In the genomic region with DNA sequence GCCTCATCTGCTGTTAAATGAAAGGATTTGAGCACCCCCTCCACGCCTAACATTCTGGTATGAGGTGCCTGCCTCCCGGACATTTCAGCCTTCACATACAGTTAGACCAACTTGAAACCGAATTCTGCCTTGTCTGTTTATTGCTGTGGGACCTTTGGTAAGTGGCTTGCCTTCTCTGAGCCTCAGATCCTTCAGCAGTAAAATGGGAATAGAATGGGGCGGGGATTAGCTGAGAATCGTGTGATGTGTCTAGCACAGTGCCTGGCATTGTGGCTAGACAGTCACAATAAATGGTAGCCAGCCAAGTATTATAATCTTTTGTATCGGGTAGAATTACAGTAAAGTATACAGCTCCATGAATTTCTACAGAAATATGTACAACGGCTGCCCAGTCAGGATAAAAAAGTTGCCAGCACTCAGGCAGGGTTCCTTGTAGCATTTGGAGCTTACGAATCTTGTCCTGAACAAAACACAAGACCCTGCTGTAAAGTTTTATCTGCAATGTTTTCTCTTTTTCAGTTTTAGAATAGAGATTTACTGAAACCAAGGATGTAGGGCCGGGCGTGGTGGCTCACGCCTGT, we compare ENCODE assay signal across 11 cellular contexts. TPM values are rescaled to one million over a fixed set of nuclear protein-coding genes. Genes with fewer than 3 reads are reported as not detected.
A peak's percentile ranks its signal among the peaks of the same experiment; 100 is the strongest.
DNase-seq lines count a peak whose midpoint lies in the region; FAIRE-seq and TF ChIP-seq lines count a peak whose summit lies in the region.
"Had no signal": no experiment of that assay in that cellular context is flagged by ENCODE, and none has a peak within 500 bp of the region (broad histone marks: within the 10 kb centered on the region; RNA-seq: fewer than 3 reads in every experiment).

No MANE protein-coding gene starts in this region.

- in situ Hi-C loops in KBM-7 (cut with MboI; ENCODE audit: low pct_unique_long_range_greater_than_20kb, low sequenced_read_pairs) = no loop called here
- in situ Hi-C loops in mammary epithelial cell (cut with MboI; ENCODE audit: low sequenced_read_pairs in 2 of 2) = loop anchor here (5.0 to 25.0 kb wide), 3 partner anchors 83 to 528 kb away; partner anchors contain the start of genes CCP110 (in 1 of the 2), COQ7 (in 1 of the 2) and GDE1 (in 1 of the 2)

- CTCF ChIA-PET in mammary epithelial cell (lab: Charles Lee; ENCODE audit: low non-redundant PET) = no interaction called here

- dilution Hi-C loops in mammary epithelial cell (cut with HindIII; ENCODE audit: low sequenced_read_pairs) = no loop called here

- no peak for TF ChIP-seq POLR2A in GM12892 (IDR thresholded peaks at IDR 0.05; ENCODE audit: low read depth, low read length)

- H3K4me3 ChIP-seq in mammary epithelial cell (replicated peaks in 1 of 3; ENCODE audit: insufficient read depth in 1 of 3, low read depth in 2 of 3, low read length in 3 of 3) (peak overlapping the region; percentile 56 to 82 (median 76)), stomach smooth muscle (ENCODE audit: low read length in 2 of 2) (peak overlapping the region; percentile 45 to 66)

- FAIRE-seq in GM12892 (lab: Jason Lieb, UNC) = no peak
- FAIRE-seq: RCC 7860 had no signal

- H3K9me3 ChIP-seq in mammary epithelial cell (replicated peaks; ENCODE audit: insufficient read depth, low read length) = no peaks in the 10 kb centered on the region
- H3K9me3 ChIP-seq in stomach smooth muscle (ENCODE audit: control insufficient read depth in 2 of 2, low read length in 2 of 2) = no peaks in the 10 kb centered on the region

- H3K4me1 ChIP-seq in mammary epithelial cell (ENCODE audit: insufficient read depth, low read length) = peaks cover 13% of the 10 kb centered on the region
- H3K4me1 ChIP-seq in stomach smooth muscle (ENCODE audit: control insufficient read depth, insufficient read depth, low read length) = peaks cover 3% of the 10 kb centered on the region

- no peak for TF ChIP-seq CTCF in mammary epithelial cell (conservative IDR thresholded peaks at IDR 0.05 in 1 of 2, IDR thresholded peaks at IDR 0.05 in 1 of 2; ENCODE audit: extremely low read depth in 1 of 2, insufficient read depth in 1 of 2, low read depth in 1 of 2, low read length in 2 of 2)

- H3K27me3 ChIP-seq in mammary epithelial cell (ENCODE audit: insufficient read depth, low read length) = no peaks in the 10 kb centered on the region
- no peaks in the 10 kb centered on the region for H3K27me3 ChIP-seq in layer of hippocampus (ENCODE audit: control insufficient read depth, insufficient read depth, low read length)
- H3K27me3 ChIP-seq in stomach smooth muscle (ENCODE audit: control insufficient read depth in 1 of 2, insufficient read depth in 2 of 2, low read length in 2 of 2) = no peaks in the 10 kb centered on the region

- H3K27ac ChIP-seq in mammary epithelial cell (ENCODE audit: insufficient read depth, low read depth, low read length) = peak overlapping the region; percentile 75
- peak overlapping the region; percentile 92 for H3K27ac ChIP-seq in layer of hippocampus (ENCODE audit: low read depth, low read length)
- no peak overlapping the region for H3K27ac ChIP-seq in stomach smooth muscle (ENCODE audit: low read length)

- H3K36me3 ChIP-seq in mammary epithelial cell (ENCODE audit: insufficient read depth, low read length) = no peaks in the 10 kb centered on the region
- no peaks in the 10 kb centered on the region for H3K36me3 ChIP-seq in stomach smooth muscle (ENCODE audit: control insufficient read depth in 2 of 2, insufficient read depth in 2 of 2, low read length in 2 of 2)

- H2AFZ ChIP-seq in mammary epithelial cell (ENCODE audit: low read depth, low read length) = peak overlapping the region; percentile 89

- 48% methylated on average over 11 of the region's 11 CpGs for WGBS in mammary epithelial cell (ENCODE audit: low coverage, missing lambda C conversion rate)

- H3K9ac ChIP-seq in mammary epithelial cell (ENCODE audit: insufficient read depth, low read length) = peak overlapping the region; percentile 94
- H3K9ac ChIP-seq in stomach smooth muscle (ENCODE audit: low read length in 2 of 2) = no peak overlapping the region

- H4K20me1 ChIP-seq in mammary epithelial cell (ENCODE audit: insufficient read depth, low read length) = no peaks in the 10 kb centered on the region

- DNase-seq in KBM-7 (peak; percentile 19), mammary epithelial cell (peak; percentile 53), NCI-H524 (lab: John Stamatoyannopoulos, UW) (no peak), NCI-H510A (lab: John Stamatoyannopoulos, UW) (no peak), GM12892 (ENCODE audit: insufficient read length) (no peak), ureter (ENCODE audit: low spot score) (no peak)
- DNase-seq: activated gamma-delta T cell treated with Interleukin-2 at 50 U/mL for 16 hours, naive B cell had no signal

- intact Hi-C loops in mammary epithelial cell (cut with micrococcal nuclease) = no loop called here

- peak overlapping the region; percentile 72 for H3K4me2 ChIP-seq in mammary epithelial cell (ENCODE audit: insufficient read depth, low read depth, low read length)

- BruUV-seq in mammary epithelial cell (replicated peaks; lab: Mats Ljungman, UMichigan) = TSS peak; percentile 56

- peaks cover 29% of the 10 kb centered on the region for H3K79me2 ChIP-seq in mammary epithelial cell (ENCODE audit: insufficient read depth, low read length)

RNA-seq across cellular contexts. Expression of gene TMC7, which starts 0.8 kb away (rescaled TPM):
- total RNA-seq in mammary epithelial cell (10 to 100 TPM; 13.7 to 17.5 TPM), ureter (18.6 TPM)
- 9.3 TPM for polyA plus RNA-seq in mammary epithelial cell
- 21.4 TPM for polyA minus RNA-seq in mammary epithelial cell
- not detected for polyA plus RNA-seq in GM12892 (2012; ENCODE audit: missing spikeins)

RNA-seq across cellular contexts. Expression of gene SMG1, which starts 58.3 kb away (rescaled TPM):
- total RNA-seq in mammary epithelial cell (10 to 100 TPM; 84.2 to 90.6 TPM), ureter (168 TPM)
- 18.6 TPM for polyA plus RNA-seq in mammary epithelial cell
- 130 TPM for polyA minus RNA-seq in mammary epithelial cell
- 40.3 TPM for polyA plus RNA-seq in GM12892 (2012; ENCODE audit: missing spikeins)

Comparison
In these comparisons a context has a peak if more than half of its experiments do, and no peak if none do; other contexts are left out.
1. DNase-seq: peak in KBM-7 (single experiment) and mammary epithelial cell (single experiment); none in NCI-H524 (0 of 2), NCI-H510A (single experiment), GM12892 (single experiment) and ureter (single experiment).